In the genomic region with DNA sequence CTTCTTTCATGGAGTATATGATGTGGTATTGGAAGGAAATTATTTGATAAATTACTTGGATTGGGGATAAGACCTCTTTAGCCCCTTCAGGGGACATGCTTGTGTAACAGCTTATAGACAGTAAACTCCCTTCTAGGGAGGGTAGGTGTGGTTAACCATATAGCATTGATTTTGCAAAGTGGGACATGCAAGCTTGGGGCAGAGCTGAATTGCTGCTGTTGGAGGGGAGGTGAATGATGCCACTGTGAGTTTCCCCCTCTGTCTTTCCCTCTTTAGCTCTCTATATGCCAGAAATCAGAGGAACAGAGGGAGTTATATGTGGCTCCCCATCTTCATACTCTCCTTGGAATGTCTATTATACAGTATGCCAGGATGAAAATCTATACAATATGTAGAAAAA, we compare ENCODE assay signal across 28 cellular contexts. TPM values are rescaled to one million over a fixed set of nuclear protein-coding genes. Genes with fewer than 3 reads are reported as not detected.
"Had no signal": no experiment of that assay in that cellular context is flagged by ENCODE, and none has a peak within 500 bp of the region (broad histone marks: within the 10 kb centered on the region; RNA-seq: fewer than 3 reads in every experiment).

No MANE protein-coding gene starts in this region.

- H3K27ac Mint-ChIP-seq: dendritic cell treated with granulocyte-macrophage colony-stimulating factor and Interleukin-4, amounts not matched to agents 40 ng/mL and 50 ng/mL, for 4 days; effector memory CD8-positive, alpha-beta T cell had no signal

- H3K4me3 ChIP-seq: colonic mucosa, coronary artery, dorsolateral prefrontal cortex, esophagus muscularis mucosa, esophagus squamous epithelium, gastrocnemius medialis, gastroesophageal sphincter, heart left ventricle, heart right ventricle had no signal

- H3K4me1 ChIP-seq: colonic mucosa, esophagus muscularis mucosa, esophagus squamous epithelium, foreskin keratinocyte, gastrocnemius medialis, gastroesophageal sphincter, heart left ventricle, heart right ventricle had no signal

- DNase-seq: colonic mucosa; cortex of kidney; dermis blood vessel endothelial cell; dorsolateral prefrontal cortex; effector CD4-positive, alpha-beta T cell; effector CD8-positive, alpha-beta T cell; effector memory CD4-positive, alpha-beta T cell; effector memory CD8-positive, alpha-beta T cell; erythroblast; esophagus squamous epithelium; foreskin fibroblast; foreskin keratinocyte; foreskin melanocyte; gastrocnemius medialis; glutamatergic neuron; head of caudate nucleus; heart left ventricle; heart right ventricle had no signal

- H3K27ac ChIP-seq: colonic mucosa, coronary artery, dorsolateral prefrontal cortex, epithelial cell of prostate, esophagus muscularis mucosa, esophagus squamous epithelium, foreskin keratinocyte, gastrocnemius medialis, gastroesophageal sphincter, heart left ventricle, heart right ventricle had no signal

- ATAC-seq: effector memory CD8-positive, alpha-beta T cell; esophagus mucosa; foreskin keratinocyte; gastrocnemius medialis; gastroesophageal sphincter; heart left ventricle; heart right ventricle had no signal

- FAIRE-seq: colon, endometrium, endothelial cell of umbilical vein, frontal cortex had no signal

- H3K27me3 Mint-ChIP-seq: dendritic cell treated with granulocyte-macrophage colony-stimulating factor and Interleukin-4, amounts not matched to agents 40 ng/mL and 50 ng/mL, for 4 days had no signal

- H3K9me3 ChIP-seq: colonic mucosa had no signal

- H3K4me3 Mint-ChIP-seq: dendritic cell treated with granulocyte-macrophage colony-stimulating factor and Interleukin-4, amounts not matched to agents 40 ng/mL and 50 ng/mL, for 4 days; effector memory CD8-positive, alpha-beta T cell had no signal

- H3K36me3 ChIP-seq: colonic mucosa, esophagus squamous epithelium, gastrocnemius medialis, heart right ventricle had no signal

- H3K27me3 ChIP-seq: colonic mucosa, dorsolateral prefrontal cortex, esophagus muscularis mucosa, esophagus squamous epithelium, foreskin keratinocyte, gastrocnemius medialis, gastroesophageal sphincter, heart left ventricle, heart right ventricle had no signal

RNA-seq across cellular contexts. Expression of a gene that starts 54.7 kb away (rescaled TPM):
- total RNA-seq: foreskin keratinocyte had no signal
- polyA plus RNA-seq: foreskin keratinocyte had no signal
